ENCODE assay signal across 20 cellular contexts in the genomic region with DNA sequence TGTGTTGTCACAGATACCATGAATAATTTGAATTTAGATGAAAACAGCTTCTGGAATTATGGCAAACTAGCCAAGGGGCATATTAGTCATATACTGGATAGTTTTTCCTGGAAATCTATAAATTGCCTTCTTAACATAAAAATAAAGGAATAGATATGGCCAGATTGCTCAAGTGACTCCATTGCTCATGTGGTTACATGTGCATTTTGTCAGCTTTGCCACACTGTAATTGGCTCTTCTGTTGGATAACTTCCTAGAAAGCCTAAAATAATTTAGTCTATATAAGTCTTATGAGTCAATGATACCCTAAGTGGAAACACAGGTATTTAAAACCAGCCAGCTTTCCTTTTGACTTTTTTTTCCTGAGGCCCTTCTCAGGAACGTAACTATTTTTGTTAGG. TPM values are rescaled to one million over a fixed set of nuclear protein-coding genes. Genes with fewer than 3 reads are reported as not detected.
DNase-seq lines count a peak whose midpoint lies in the region; ATAC-seq and TF ChIP-seq lines count a peak whose summit lies in the region.
"Had no signal": no experiment of that assay in that cellular context is flagged by ENCODE, and none has a peak within 500 bp of the region (broad histone marks: within the 10 kb centered on the region; RNA-seq: fewer than 3 reads in every experiment).

No MANE protein-coding gene starts in this region.

- no peak overlapping the region for H3K4me3 Mint-ChIP-seq in CD4-positive, alpha-beta memory T cell
- H3K4me3 Mint-ChIP-seq: CD8-positive, alpha-beta memory T cell; stimulated activated memory B cell treated with anti-CD40 and anti-IgM and Interleukin-4, amounts not matched to agents 10 μg/mL and 1 μg/mL and 100 μg/mL, for 72 hours had no signal

- no peak overlapping the region for H2AFZ ChIP-seq in fibroblast of lung (ENCODE audit: low read length)

- H3K9me3 ChIP-seq in fibroblast of lung (ENCODE audit: control insufficient read depth, insufficient read depth, low read depth, low read length) (no peaks in the 10 kb centered on the region), left lung (no peaks in the 10 kb centered on the region)
- H3K9me3 ChIP-seq in CD4-positive, alpha-beta memory T cell (ENCODE audit: control insufficient read depth in 1 of 2, low read length in 2 of 2) = no peaks in the 10 kb centered on the region
- H3K9me3 ChIP-seq: A549, spleen had no signal

- H3K36me3 ChIP-seq in fibroblast of lung (ENCODE audit: control insufficient read depth, insufficient read depth, low read length) (no peaks in the 10 kb centered on the region), left lung (no peaks in the 10 kb centered on the region)
- H3K36me3 ChIP-seq in CD4-positive, alpha-beta memory T cell (ENCODE audit: insufficient read depth, low read length) = no peaks in the 10 kb centered on the region
- H3K36me3 ChIP-seq: spleen had no signal

- no peak overlapping the region for H3K4me3 ChIP-seq in AG09309 (ENCODE audit: control insufficient read depth, low read depth, low read length)
- H3K4me3 ChIP-seq in fibroblast of lung (replicated peaks in 1 of 4; ENCODE audit: control extremely low read depth in 1 of 4, insufficient read depth in 1 of 4, low read depth in 3 of 4, low read length in 4 of 4) = no peak overlapping the region
- no peak overlapping the region for H3K4me3 ChIP-seq in left lung
- no peak overlapping the region for H3K4me3 ChIP-seq in CD4-positive, alpha-beta memory T cell (ENCODE audit: low read length in 2 of 2)
- H3K4me3 ChIP-seq: A549, SK-N-MC, spleen had no signal

- DNase-seq in AG09309 (ENCODE audit: low read depth) = peak; percentile 59
- peak; percentile 23 for DNase-seq in OCI-M1 (lab: John Stamatoyannopoulos, UW)
- peak; percentile 58 to 64 for DNase-seq in fibroblast of lung (ENCODE audit: low read depth in 2 of 2)
- DNase-seq in left lung = no peak
- DNase-seq in CD4-positive, alpha-beta memory T cell = no peak
- DNase-seq in NCI-H2227 treated with DMSO at 0.1 percent for 48 hours (lab: John Stamatoyannopoulos, UW) = no peak
- no peak for DNase-seq in activated CD4-positive, alpha-beta T cell treated with anti-CD3 and anti-CD28 coated beads, Interleukin-2, amount 50 U/mL, for 48 hours
- no peak for DNase-seq in SHP77 (lab: John Stamatoyannopoulos, UW)
- DNase-seq: activated effector memory CD4-positive, alpha-beta T cell treated with Interleukin-2 at 50 U/mL for 16 hours; amygdala; CD8-positive, alpha-beta memory T cell; NCI-H1930; NCI-H510A; occipital lobe; spleen; T1000 had no signal

- peaks cover 0 to 3% (median 0%) of the 10 kb centered on the region in 8 donors for H3K9me3 Mint-ChIP-seq in CD4-positive, alpha-beta memory T cell
- H3K9me3 Mint-ChIP-seq: stimulated activated memory B cell treated with anti-CD40 and anti-IgM and Interleukin-4, amounts not matched to agents 10 μg/mL and 1 μg/mL and 100 μg/mL, for 72 hours had no signal

- no peak overlapping the region for H3K9ac ChIP-seq in fibroblast of lung (ENCODE audit: insufficient read depth, low read length)

- POLR2A ChIA-PET in CD4-positive, alpha-beta memory T cell (lab: Charles Lee; ENCODE audit: partially characterized antibody) = no interaction called here

- no peaks in the 10 kb centered on the region for H4K20me1 ChIP-seq in fibroblast of lung (ENCODE audit: control insufficient read depth, extremely low read depth, insufficient read depth, low read length)

- H3K27ac Mint-ChIP-seq in CD4-positive, alpha-beta memory T cell = no peak overlapping the region
- H3K27ac Mint-ChIP-seq: CD8-positive, alpha-beta memory T cell; stimulated activated memory B cell treated with anti-CD40 and anti-IgM and Interleukin-4, amounts not matched to agents 10 μg/mL and 1 μg/mL and 100 μg/mL, for 72 hours had no signal

- H3K4me1 ChIP-seq in fibroblast of lung (ENCODE audit: control insufficient read depth, extremely low read depth, insufficient read depth, low read length) (no peaks in the 10 kb centered on the region), left lung (no peaks in the 10 kb centered on the region)
- no peaks in the 10 kb centered on the region for H3K4me1 ChIP-seq in CD4-positive, alpha-beta memory T cell (ENCODE audit: insufficient read depth, low read length)
- H3K4me1 ChIP-seq: A549, spleen had no signal

- no peaks in the 10 kb centered on the region for H3K4me1 Mint-ChIP-seq in CD4-positive, alpha-beta memory T cell
- H3K4me1 Mint-ChIP-seq: CD8-positive, alpha-beta memory T cell; stimulated activated memory B cell treated with anti-CD40 and anti-IgM and Interleukin-4, amounts not matched to agents 10 μg/mL and 1 μg/mL and 100 μg/mL, for 72 hours had no signal

- H3K27ac ChIP-seq in fibroblast of lung (ENCODE audit: insufficient read depth, low read length) (no peak overlapping the region), left lung (no peak overlapping the region)
- no peak overlapping the region for H3K27ac ChIP-seq in CD4-positive, alpha-beta memory T cell (ENCODE audit: low read depth, low read length)
- H3K27ac ChIP-seq: A549, SK-N-MC, spleen had no signal

- CTCF ChIA-PET in CD4-positive, alpha-beta memory T cell (lab: Charles Lee; ENCODE audit: partially characterized antibody) = no interaction called here

- TF ChIP-seq CTCF in AG09309 (IDR thresholded peaks at IDR 0.05; ENCODE audit: control insufficient read depth, insufficient read depth, low read depth, low read length, missing control alignments) (no peak), fibroblast of lung (conservative IDR thresholded peaks at IDR 0.05 in 1 of 2, IDR thresholded peaks at IDR 0.05 in 1 of 2; ENCODE audit: low read depth in 1 of 2, low read length in 2 of 2) (no peak), left lung (IDR thresholded peaks at IDR 0.05) (no peak)

- H3K79me2 ChIP-seq in fibroblast of lung (ENCODE audit: control insufficient read depth, insufficient read depth, low read length) = no peaks in the 10 kb centered on the region

- intact Hi-C loops in left lung (cut with DNase I) = no loop called here
- intact Hi-C loops in CD4-positive, alpha-beta memory T cell (cut with micrococcal nuclease) = no loop called here

- ATAC-seq in left lung = peak; percentile 21
- ATAC-seq: A549; HCT116; stimulated activated memory B cell treated with anti-CD40 and anti-IgM and Interleukin-4, amounts not matched to agents 10 μg/mL and 1 μg/mL and 100 μg/mL, for 72 hours had no signal

- no peaks in the 10 kb centered on the region for H3K36me3 Mint-ChIP-seq in CD4-positive, alpha-beta memory T cell
- H3K36me3 Mint-ChIP-seq: stimulated activated memory B cell treated with anti-CD40 and anti-IgM and Interleukin-4, amounts not matched to agents 10 μg/mL and 1 μg/mL and 100 μg/mL, for 72 hours had no signal

- H3K27me3 ChIP-seq in fibroblast of lung (ENCODE audit: control insufficient read depth, insufficient read depth, low read length) (no peaks in the 10 kb centered on the region), left lung (no peaks in the 10 kb centered on the region)
- H3K27me3 ChIP-seq in CD4-positive, alpha-beta memory T cell (ENCODE audit: insufficient read depth, low read length) = peaks cover 4% of the 10 kb centered on the region
- H3K27me3 ChIP-seq: spleen had no signal

- no peak overlapping the region for H3K4me2 ChIP-seq in fibroblast of lung (ENCODE audit: extremely low read depth, insufficient read depth, low read length)
- H3K4me2 ChIP-seq: A549 had no signal

- H3K27me3 Mint-ChIP-seq in CD4-positive, alpha-beta memory T cell = peaks cover 21 to 32% of the 10 kb centered on the region in 2 donors

RNA-seq across cellular contexts. Expression of a gene that starts 38.6 kb away (rescaled TPM):
- total RNA-seq in fibroblast of lung (not detected in 2 replicates), left lung (1 to 10 TPM; 1.2 to 2.5 TPM)
- not detected in 2 replicates for polyA plus RNA-seq in fibroblast of lung
- not detected in 2 replicates for polyA plus RNA-seq in fibroblast of lung (2012)
- not detected in 2 replicates for polyA minus RNA-seq in fibroblast of lung (ENCODE audit: low replicate concordance)
- not detected for total RNA-seq in CD4-positive, alpha-beta memory T cell
- polyA plus RNA-seq in CD4-positive, alpha-beta memory T cell = under 1 TPM in 1 of 2 donors, not detected in 1; 0.06 TPM
- total RNA-seq: CD8-positive, alpha-beta memory T cell had no signal
- polyA plus RNA-seq: A549; CD8-positive, alpha-beta memory T cell had no signal

Comparison
In these comparisons a context has a peak if more than half of its experiments do, and no peak if none do; other contexts are left out.
1. DNase-seq: peak in AG09309 (single experiment), OCI-M1 (single experiment) and fibroblast of lung (2 of 2); none in left lung (0 of 2), CD4-positive, alpha-beta memory T cell (0 of 5), NCI-H2227 treated with DMSO at 0.1 percent for 48 hours (single experiment), activated CD4-positive, alpha-beta T cell treated with anti-CD3 and anti-CD28 coated beads, Interleukin-2, amount 50 U/mL, for 48 hours (0 of 2) and SHP77 (0 of 2).